13 cellular contexts compared by ENCODE assay signal in genomic region chr18:415627-416612, GRCh38.
A peak's percentile ranks its signal among the peaks of the same experiment; 100 is the strongest.
DNase-seq lines count a peak whose midpoint lies in the region; ATAC-seq, FAIRE-seq and TF ChIP-seq lines count a peak whose summit lies in the region.
"Had no signal": no experiment of that assay in that cellular context is flagged by ENCODE, and none has a peak within 500 bp of the region (broad histone marks: within the 10 kb centered on the region; RNA-seq: fewer than 3 reads in every experiment).

No MANE protein-coding gene starts in this region.

- dilution Hi-C loops in keratinocyte (cut with MboI; ENCODE audit: extremely low pct_ligation_motif_present, low sequenced_read_pairs) = no loop called here

- peak overlapping the region; percentile 58 for H3K4me2 ChIP-seq in keratinocyte (ENCODE audit: control insufficient read depth, extremely low read depth, insufficient read depth, low read depth, low read length)

- DNase-seq in AG08395 (ENCODE audit: low spot score) = peak; percentile 72
- peak; percentile 78 for DNase-seq in HT1080 (ENCODE audit: low read depth)
- peak; percentile 66 for DNase-seq in astrocyte of the hippocampus (ENCODE audit: low read depth, low spot score)
- DNase-seq in keratinocyte (ENCODE audit: low read depth, low spot score) = peak; percentile 23
- DNase-seq in HK-2 (ENCODE audit: unreplicated experiment) = no peak
- DNase-seq in glutamatergic neuron = no peak
- DNase-seq: activated CD8-positive, alpha-beta memory T cell treated with anti-CD3 and anti-CD28 coated beads, Interleukin-2, amount 10 ng/mL, durations not matched to agents 7 days and 5 days; NCI-H2029; transverse colon had no signal

- ATAC-seq in HG03442 (IDR thresholded peaks at IDR 0.05; ENCODE audit: unreplicated experiment) (no peak), HG02840 (IDR thresholded peaks at IDR 0.05; ENCODE audit: low FRiP score, unreplicated experiment) (no peak)
- ATAC-seq: activated CD8-positive, alpha-beta memory T cell treated with anti-CD3 and anti-CD28 coated beads, Interleukin-2, amount 10 ng/mL, durations not matched to agents 7 days and 5 days had no signal

- no peaks in the 10 kb centered on the region for H3K9me3 ChIP-seq in keratinocyte (ENCODE audit: control insufficient read depth, low read depth, low read length)
- H3K9me3 ChIP-seq: transverse colon had no signal

- peak; percentile 79 for FAIRE-seq in keratinocyte (lab: Jason Lieb, UNC)

- H3K9me3 Mint-ChIP-seq in glutamatergic neuron (ENCODE audit: unreplicated experiment) = no peaks in the 10 kb centered on the region

- H3K4me1 ChIP-seq in keratinocyte (ENCODE audit: control insufficient read depth, extremely low read depth, insufficient read depth, low read length) = peaks cover 21% of the 10 kb centered on the region

- H3K79me2 ChIP-seq in keratinocyte (ENCODE audit: control insufficient read depth, insufficient read depth, low read length) = no peaks in the 10 kb centered on the region

- H3K9ac ChIP-seq in keratinocyte (ENCODE audit: control insufficient read depth, extremely low read depth, insufficient read depth, low read length) = no peak overlapping the region

- H3K4me3 ChIP-seq in keratinocyte (ENCODE audit: control insufficient read depth in 2 of 3, extremely low read depth in 1 of 3, insufficient read depth in 2 of 3, low read depth in 1 of 3, low read length in 3 of 3) = peak overlapping the region in 2 of 3 experiments; percentile 7 to 13
- H3K4me3 ChIP-seq: skin epidermis, transverse colon had no signal

- no peak overlapping the region for H3K27ac Mint-ChIP-seq in glutamatergic neuron (ENCODE audit: unreplicated experiment)
- H3K27ac Mint-ChIP-seq: activated CD8-positive, alpha-beta memory T cell treated with anti-CD3 and anti-CD28 coated beads, Interleukin-2, amount 10 ng/mL, durations not matched to agents 7 days and 5 days; B cell had no signal

- no peaks in the 10 kb centered on the region for H4K20me1 ChIP-seq in keratinocyte (ENCODE audit: control insufficient read depth, extremely low read depth, insufficient read depth, low read length)

- H3K36me3 Mint-ChIP-seq in glutamatergic neuron (ENCODE audit: unreplicated experiment) = no peaks in the 10 kb centered on the region
- H3K36me3 Mint-ChIP-seq: activated CD8-positive, alpha-beta memory T cell treated with anti-CD3 and anti-CD28 coated beads, Interleukin-2, amount 10 ng/mL, durations not matched to agents 7 days and 5 days had no signal

- H3K4me3 Mint-ChIP-seq in glutamatergic neuron (ENCODE audit: unreplicated experiment) = no peak overlapping the region
- H3K4me3 Mint-ChIP-seq: activated CD8-positive, alpha-beta memory T cell treated with anti-CD3 and anti-CD28 coated beads, Interleukin-2, amount 10 ng/mL, durations not matched to agents 7 days and 5 days; B cell had no signal

- no peaks in the 10 kb centered on the region for H3K9me1 ChIP-seq in keratinocyte (ENCODE audit: control insufficient read depth, extremely low read depth, insufficient read depth, low read length)

- no peaks in the 10 kb centered on the region for H3K4me1 Mint-ChIP-seq in glutamatergic neuron (ENCODE audit: low read depth, unreplicated experiment)
- H3K4me1 Mint-ChIP-seq: B cell had no signal

- H3K27me3 ChIP-seq in keratinocyte (ENCODE audit: control insufficient read depth, extremely low read depth, insufficient read depth, low read length) = no peaks in the 10 kb centered on the region
- H3K27me3 ChIP-seq: transverse colon had no signal

- peak overlapping the region; percentile 32 for H3K27ac ChIP-seq in keratinocyte (ENCODE audit: control insufficient read depth, insufficient read depth, low read length)
- H3K27ac ChIP-seq: transverse colon had no signal

- H3K27me3 Mint-ChIP-seq in glutamatergic neuron (ENCODE audit: unreplicated experiment) = no peaks in the 10 kb centered on the region

- H2AFZ ChIP-seq in keratinocyte (ENCODE audit: control insufficient read depth, low read length) = peak overlapping the region; percentile 40

- TF ChIP-seq CTCF in keratinocyte (optimal IDR thresholded peaks at IDR 0.05 in 1 of 3, IDR thresholded peaks at IDR 0.05 in 1 of 3, conservative IDR thresholded peaks at IDR 0.05 in 1 of 3; ENCODE audit: extremely low read depth in 1 of 3, insufficient read depth in 2 of 3, low read length in 3 of 3) = no peak
- no peak for TF ChIP-seq CTCF in glutamatergic neuron (IDR thresholded peaks at IDR 0.05; ENCODE audit: partially characterized antibody, unreplicated experiment)

- H3K36me3 ChIP-seq in keratinocyte (ENCODE audit: control insufficient read depth in 2 of 2, extremely low read depth in 1 of 2, insufficient read depth in 2 of 2, low read length in 2 of 2) = no peaks in the 10 kb centered on the region
- H3K36me3 ChIP-seq: transverse colon had no signal

Comparison
In these comparisons a context has a peak if more than half of its experiments do, and no peak if none do; other contexts are left out.
1. DNase-seq: peak in AG08395 (single experiment), HT1080 (single experiment), astrocyte of the hippocampus (single experiment) and keratinocyte (single experiment); none in HK-2 (single experiment) and glutamatergic neuron (single experiment).